ENCODE assay signal across 17 cellular contexts in genomic region chr14:76201162-76201561, GRCh38. TPM values are rescaled to one million over a fixed set of nuclear protein-coding genes. Genes with fewer than 3 reads are reported as not detected.
A peak's percentile ranks its signal among the peaks of the same experiment; 100 is the strongest.
DNase-seq lines count a peak whose midpoint lies in the region; ATAC-seq, FAIRE-seq and TF ChIP-seq lines count a peak whose summit lies in the region.
"Had no signal": no experiment of that assay in that cellular context is flagged by ENCODE, and none has a peak within 500 bp of the region (broad histone marks: within the 10 kb centered on the region; RNA-seq: fewer than 3 reads in every experiment).

No MANE protein-coding gene starts in this region.

- H3K9ac ChIP-seq in endothelial cell of umbilical vein (replicated peaks; ENCODE audit: extremely low read depth, insufficient read depth, low read length): no peak overlapping the region
- peak overlapping the region; percentile 44 for H3K9ac ChIP-seq in skeletal muscle satellite cell (ENCODE audit: low read depth, low read length)

- intact Hi-C loops in endothelial cell of umbilical vein (cut with micrococcal nuclease): no loop called here

- H3K36me3 Mint-ChIP-seq in activated T-cell treated with anti-CD3 and anti-CD28 coated beads, Interleukin-2, amount 50 U/mL, for 72 hours (ENCODE audit: insufficient read depth in 2 of 2): peaks cover 5 to 19% of the 10 kb centered on the region in 2 donors
- H3K36me3 Mint-ChIP-seq in T-helper 17 cell (ENCODE audit: low read depth): peaks cover 12% of the 10 kb centered on the region

- peak; percentile 50 to 60 for ATAC-seq in activated T-cell treated with anti-CD3 and anti-CD28 coated beads, Interleukin-2, amount 50 U/mL, for 72 hours (replicated peaks in 1 of 2)
- ATAC-seq in GM21717 (IDR thresholded peaks at IDR 0.05; ENCODE audit: unreplicated experiment): no peak
- ATAC-seq in GM18502 (IDR thresholded peaks at IDR 0.05; ENCODE audit: poor library complexity, unreplicated experiment): no peak
- no peak for ATAC-seq in T-helper 17 cell

- H3K9me3 ChIP-seq in endothelial cell of umbilical vein (replicated peaks; ENCODE audit: control insufficient read depth, insufficient read depth, low read length) (no peaks in the 10 kb centered on the region), skeletal muscle satellite cell (replicated peaks; ENCODE audit: low read length) (no peaks in the 10 kb centered on the region), T-helper 17 cell (ENCODE audit: control insufficient read depth, low read length, poor library complexity, severe bottlenecking) (no peaks in the 10 kb centered on the region)
- H3K9me3 ChIP-seq: colonic mucosa, uterus had no signal

- H3K4me1 Mint-ChIP-seq in activated T-cell treated with anti-CD3 and anti-CD28 coated beads, Interleukin-2, amount 50 U/mL, for 72 hours (ENCODE audit: low read depth): peaks cover 23% of the 10 kb centered on the region
- no peaks in the 10 kb centered on the region for H3K4me1 Mint-ChIP-seq in T-helper 17 cell

- H3K4me3 ChIP-seq in endothelial cell of umbilical vein (replicated peaks in 1 of 3; ENCODE audit: insufficient read depth in 1 of 3, low read depth in 1 of 3, low read length in 3 of 3) (no peak overlapping the region), skeletal muscle satellite cell (ENCODE audit: low read length) (no peak overlapping the region)
- H3K4me3 ChIP-seq: colonic mucosa, SK-N-MC, uterus had no signal

- FAIRE-seq in RCC 7860 (lab: Jason Lieb, UNC) (peak; percentile 48), endothelial cell of umbilical vein (lab: Jason Lieb, UNC) (no peak)

- H4K20me1 ChIP-seq in endothelial cell of umbilical vein (replicated peaks; ENCODE audit: control insufficient read depth, extremely low read depth, insufficient read depth, low read length): no peaks in the 10 kb centered on the region

- H3K27ac Mint-ChIP-seq in activated T-cell treated with anti-CD3 and anti-CD28 coated beads, Interleukin-2, amount 50 U/mL, for 72 hours: no peak overlapping the region
- H3K27ac Mint-ChIP-seq in T-helper 17 cell: no peak overlapping the region

- no peaks in the 10 kb centered on the region for H3K9me1 ChIP-seq in endothelial cell of umbilical vein (replicated peaks; ENCODE audit: control insufficient read depth, extremely low read depth, insufficient read depth, low read length)

- H3K27me3 ChIP-seq in endothelial cell of umbilical vein (ENCODE audit: control insufficient read depth in 2 of 2, insufficient read depth in 2 of 2, low read length in 2 of 2) (no peaks in the 10 kb centered on the region), skeletal muscle satellite cell (ENCODE audit: control insufficient read depth, insufficient read depth, low read length) (no peaks in the 10 kb centered on the region)
- H3K27me3 ChIP-seq: colonic mucosa, uterus had no signal

- DNase-seq in activated T-cell treated with anti-CD3 and anti-CD28 coated beads, Interleukin-2, amount 50 U/mL, for 72 hours: no peak
- DNase-seq in activated T-cell treated with anti-CD3 and anti-CD28 coated beads for 4 hours (no peak), RCC 7860 (ENCODE audit: low spot score) (peak; percentile 55), endothelial cell of umbilical vein (ENCODE audit: low read depth, low spot score) (no peak), T-helper 17 cell (no peak)
- DNase-seq: activated CD4-positive, alpha-beta T cell treated with anti-CD3 and anti-CD28 coated beads for 1 hour; activated effector memory CD4-positive, alpha-beta T cell treated with anti-CD3 and anti-CD28 coated beads, Interleukin-2, amount 50 U/mL, for 16 hours; AML-193; colonic mucosa; head of caudate nucleus; NCI-H748 treated with DMSO at 0.1 percent for 48 hours; stimulated activated CD4-positive, alpha-beta T cell treated with anti-CD3 and anti-CD28 coated beads, Interleukin-12 subunit alpha, Interleukin-12 subunit beta, amount 100 ng/mL, for 4 hours; uterus had no signal

- no peak for TF ChIP-seq CTCF in endothelial cell of umbilical vein (IDR thresholded peaks at IDR 0.05; ENCODE audit: extremely low read depth in 1 of 2, insufficient read depth in 1 of 2, low read depth in 1 of 2, low read length in 2 of 2)

- no peaks in the 10 kb centered on the region for H3K9me3 Mint-ChIP-seq in activated T-cell treated with anti-CD3 and anti-CD28 coated beads, Interleukin-2, amount 50 U/mL, for 72 hours

- dilution Hi-C loops in endothelial cell of umbilical vein (cut with MboI; ENCODE audit: extremely low pct_ligation_motif_present, low sequenced_read_pairs): no loop called here

- H3K4me2 ChIP-seq in endothelial cell of umbilical vein (ENCODE audit: insufficient read depth, low read length) (no peak overlapping the region), skeletal muscle satellite cell (ENCODE audit: low read length) (no peak overlapping the region)

- TF ChIP-seq POLR2A in endothelial cell of umbilical vein (IDR thresholded peaks at IDR 0.05; ENCODE audit: low read depth, low read length): no peak

- no peak overlapping the region for H3K27ac ChIP-seq in endothelial cell of umbilical vein (ENCODE audit: insufficient read depth, low read depth, low read length)
- H3K27ac ChIP-seq: colonic mucosa, SK-N-MC, uterus had no signal

- H3K79me2 ChIP-seq in endothelial cell of umbilical vein (ENCODE audit: control insufficient read depth, insufficient read depth, low read length): no peaks in the 10 kb centered on the region

- peaks cover 3% of the 10 kb centered on the region for H3K4me1 ChIP-seq in endothelial cell of umbilical vein (ENCODE audit: control insufficient read depth, extremely low read depth, insufficient read depth, low read length)
- H3K4me1 ChIP-seq in skeletal muscle satellite cell (ENCODE audit: control insufficient read depth, insufficient read depth, low read length): peaks cover 24% of the 10 kb centered on the region
- H3K4me1 ChIP-seq: colonic mucosa, uterus had no signal

- POLR2A ChIA-PET in endothelial cell of umbilical vein (lab: Charles Lee): no interaction called here

- BruUV-seq in endothelial cell of umbilical vein (replicated peaks; lab: Mats Ljungman, UMichigan): no TSS peak

- no peak overlapping the region for H3K4me3 Mint-ChIP-seq in activated T-cell treated with anti-CD3 and anti-CD28 coated beads, Interleukin-2, amount 50 U/mL, for 72 hours
- no peak overlapping the region for H3K4me3 Mint-ChIP-seq in T-helper 17 cell

- no peaks in the 10 kb centered on the region for H3K27me3 Mint-ChIP-seq in activated T-cell treated with anti-CD3 and anti-CD28 coated beads, Interleukin-2, amount 50 U/mL, for 72 hours (ENCODE audit: low read depth)
- no peaks in the 10 kb centered on the region for H3K27me3 Mint-ChIP-seq in T-helper 17 cell

- H2AFZ ChIP-seq in endothelial cell of umbilical vein (ENCODE audit: low read depth, low read length): no peak overlapping the region

- CTCF ChIA-PET in endothelial cell of umbilical vein (lab: Charles Lee): no interaction called here

- H3K36me3 ChIP-seq in endothelial cell of umbilical vein (ENCODE audit: control insufficient read depth in 2 of 2, extremely low read depth in 1 of 2, insufficient read depth in 2 of 2, low read length in 2 of 2) (peaks cover 5 to 10% of the 10 kb centered on the region in 2 experiments), skeletal muscle satellite cell (ENCODE audit: insufficient read depth, low read length) (peaks cover 55% of the 10 kb centered on the region)
- H3K36me3 ChIP-seq: colonic mucosa had no signal

TF ChIP-seq in endothelial cell of umbilical vein, 7 proteins besides CTCF, POLR2A, EP300 and RAD21:
- TF ChIP-seq MYC (IDR thresholded peaks at IDR 0.05; ENCODE audit: low read depth, low read length): no peak
- peak; percentile 48 for TF ChIP-seq JUN (IDR thresholded peaks at IDR 0.05; ENCODE audit: borderline replicate concordance, insufficient read depth, insufficient read length, low read depth)
- TF ChIP-seq FOS (IDR thresholded peaks at IDR 0.05; ENCODE audit: borderline replicate concordance, insufficient read depth, low read length): peak; percentile 75
- no peak for TF ChIP-seq POLR2AphosphoS5 (IDR thresholded peaks at IDR 0.05; ENCODE audit: insufficient read depth, low read depth, low read length)

RNA-seq across cellular contexts. Expression of gene GPATCH2L, which starts 49.4 kb away (rescaled TPM):
- total RNA-seq in activated T-cell treated with anti-CD3 and anti-CD28 coated beads, Interleukin-2, amount 50 U/mL, for 72 hours: 10 to 100 TPM; 80.1 to 80.9 TPM
- total RNA-seq in endothelial cell of umbilical vein (40.0 and 47.4 TPM in 2 replicates), T-helper 17 cell (10 to 100 TPM; 62.0 to 63.9 TPM)
- 18.1 and 23.3 TPM in 2 replicates for polyA plus RNA-seq in endothelial cell of umbilical vein
- polyA plus RNA-seq in endothelial cell of umbilical vein (2011; cell fraction: cytosol; rRNA removed): 14.3 and 14.9 TPM in 2 replicates
- 51.8 and 70.6 TPM in 2 replicates for polyA plus RNA-seq in endothelial cell of umbilical vein (2011; cell fraction: nucleus; rRNA removed)
- polyA plus RNA-seq in endothelial cell of umbilical vein (2012): 19.0 and 22.3 TPM in 2 replicates
- polyA minus RNA-seq in endothelial cell of umbilical vein: 76.1 and 85.2 TPM in 2 replicates
- 9.9 TPM for polyA minus RNA-seq in endothelial cell of umbilical vein (2011; cell fraction: cytosol; rRNA and poly(A)+ RNA removed)
- polyA minus RNA-seq in endothelial cell of umbilical vein (2011; cell fraction: nucleus; rRNA and poly(A)+ RNA removed): 90.7 and 119 TPM in 2 replicates
- 39.1 and 46.9 TPM in 2 replicates for total RNA-seq in skeletal muscle satellite cell (2012; rRNA removed)

Comparison
In these comparisons a context has a peak if more than half of its experiments do, and no peak if none do; other contexts are left out.
1. ATAC-seq: peak in activated T-cell treated with anti-CD3 and anti-CD28 coated beads, Interleukin-2, amount 50 U/mL, for 72 hours (2 of 2); none in GM21717 (single experiment), GM18502 (single experiment) and T-helper 17 cell (single experiment).